Comparison of ENCODE assay signal across 12 cellular contexts in the genomic region with DNA sequence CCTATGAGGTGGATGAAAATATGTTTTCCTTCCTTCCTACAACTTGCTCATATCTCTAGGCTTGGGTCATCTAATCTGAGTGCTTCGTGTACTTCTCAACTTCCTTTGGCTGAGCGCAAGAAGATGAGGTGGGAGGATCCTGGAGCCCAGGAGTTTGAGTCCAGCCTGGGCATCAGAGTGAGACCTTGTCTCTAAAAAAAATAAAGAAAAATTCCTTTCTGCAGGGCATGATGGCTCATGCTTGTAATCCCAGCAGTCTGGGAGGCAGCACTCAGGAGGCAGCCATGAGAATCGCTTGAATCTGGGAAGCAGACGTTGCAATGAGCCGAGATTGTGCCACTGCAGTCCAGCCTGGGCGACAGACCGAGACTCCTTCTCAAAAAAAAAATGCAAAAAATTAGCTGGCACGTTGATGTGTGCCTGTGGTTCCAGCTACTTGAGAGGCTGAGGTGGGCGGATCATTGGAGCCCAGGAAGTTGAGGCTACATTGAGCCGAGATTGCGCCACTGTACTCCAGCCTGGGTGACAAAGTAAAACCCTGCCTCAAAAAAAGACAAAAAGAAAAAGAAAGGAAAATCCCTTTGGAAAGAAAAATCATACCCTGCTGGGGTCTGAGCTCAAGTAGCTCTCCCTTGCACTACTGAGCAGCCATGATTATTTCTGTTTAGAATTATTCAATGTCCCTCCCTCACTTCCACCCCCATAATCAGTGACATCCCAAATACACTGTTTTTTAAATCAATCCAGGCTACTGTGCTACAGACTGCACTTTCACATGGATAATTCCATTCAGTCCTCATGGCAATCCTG. TPM values are rescaled to one million over a fixed set of nuclear protein-coding genes. Genes with fewer than 3 reads are reported as not detected.
DNase-seq lines count a peak whose midpoint lies in the region; FAIRE-seq and TF ChIP-seq lines count a peak whose summit lies in the region.
"Had no signal": no experiment of that assay in that cellular context is flagged by ENCODE, and none has a peak within 500 bp of the region (broad histone marks: within the 10 kb centered on the region; RNA-seq: fewer than 3 reads in every experiment).

No MANE protein-coding gene starts in this region.

- H3K79me2 ChIP-seq in astrocyte (ENCODE audit: insufficient read depth, low read length) = no peaks in the 10 kb centered on the region

- H3K27me3 ChIP-seq in astrocyte (ENCODE audit: insufficient read depth, low read length) (no peaks in the 10 kb centered on the region), testis (no peaks in the 10 kb centered on the region)

- DNase-seq in DMS53 (lab: John Stamatoyannopoulos, UW) = peak; percentile 28
- DNase-seq in DMS53 treated with DMSO at 0.1 percent for 48 hours (lab: John Stamatoyannopoulos, UW; ENCODE audit: unreplicated experiment) = no peak
- no peak for DNase-seq in astrocyte (ENCODE audit: low read depth)
- peak; percentile 11 for DNase-seq in inferior parietal cortex (ENCODE audit: extremely low spot score)
- DNase-seq in testis = peak; percentile 34
- DNase-seq in HT-29 (ENCODE audit: low spot score) = no peak
- DNase-seq in NK-92 (lab: John Stamatoyannopoulos, UW; ENCODE audit: unreplicated experiment) = no peak
- no peak for DNase-seq in NCI-H446 (lab: John Stamatoyannopoulos, UW)
- DNase-seq: effector memory CD4-positive, alpha-beta T cell; T-helper 17 cell had no signal

- no peaks in the 10 kb centered on the region for H3K9me3 Mint-ChIP-seq in astrocyte (ENCODE audit: unreplicated experiment)

- TF ChIP-seq CTCF in astrocyte (IDR thresholded peaks at IDR 0.05; ENCODE audit: insufficient read depth, low read depth, low read length) (no peak), testis (IDR thresholded peaks at IDR 0.05) (no peak)

- H2AFZ ChIP-seq in astrocyte (ENCODE audit: low read depth, low read length) = no peak overlapping the region

- FAIRE-seq in astrocyte (lab: Jason Lieb, UNC) = no peak
- FAIRE-seq: islet of Langerhans had no signal

- H3K4me3 Mint-ChIP-seq in astrocyte (ENCODE audit: unreplicated experiment) = no peak overlapping the region
- H3K4me3 Mint-ChIP-seq: T-helper 17 cell had no signal

- no peaks in the 10 kb centered on the region for H3K9me3 ChIP-seq in astrocyte (ENCODE audit: insufficient read depth, low read depth, low read length)
- no peaks in the 10 kb centered on the region for H3K9me3 ChIP-seq in testis

- H3K4me1 Mint-ChIP-seq in astrocyte (ENCODE audit: low read depth, unreplicated experiment) = peaks cover 5% of the 10 kb centered on the region

- no peak for TF ChIP-seq POLR2A in testis (IDR thresholded peaks at IDR 0.05)

- H3K36me3 Mint-ChIP-seq in astrocyte (ENCODE audit: low read depth, unreplicated experiment) = no peaks in the 10 kb centered on the region

- H3K4me2 ChIP-seq in astrocyte (ENCODE audit: low read length) = peak overlapping the region; percentile 43

- intact Hi-C loops in testis (cut with DNase I; ENCODE audit: low total_unique reads) = no loop called here

- WGBS in testis, 2 donors = 31 to 41% methylated on average over 11 of the region's 11 CpGs

- no peak overlapping the region for H3K27ac ChIP-seq in astrocyte (ENCODE audit: low read depth, low read length)
- H3K27ac ChIP-seq in testis = peak overlapping the region in 1 of 2 donors; percentile 50
- H3K27ac ChIP-seq: 22Rv1 had no signal

- H3K4me3 ChIP-seq in astrocyte (ENCODE audit: insufficient read depth, low read depth, low read length) (no peak overlapping the region), testis (no peak overlapping the region)

- no peaks in the 10 kb centered on the region for H3K27me3 Mint-ChIP-seq in astrocyte (ENCODE audit: low read depth, unreplicated experiment)

- H3K9ac ChIP-seq in astrocyte (ENCODE audit: low read length) = no peak overlapping the region

- H4K20me1 ChIP-seq in astrocyte (ENCODE audit: insufficient read depth, low read length) = no peaks in the 10 kb centered on the region

- H3K27ac Mint-ChIP-seq in astrocyte (ENCODE audit: unreplicated experiment) = peak overlapping the region; percentile 26
- H3K27ac Mint-ChIP-seq: T-helper 17 cell had no signal

- H3K4me1 ChIP-seq in astrocyte (ENCODE audit: insufficient read depth, low read length) (no peaks in the 10 kb centered on the region), testis (peaks cover 7% of the 10 kb centered on the region)

- no peaks in the 10 kb centered on the region for H3K36me3 ChIP-seq in astrocyte (ENCODE audit: insufficient read depth, low read length)
- H3K36me3 ChIP-seq in testis (ENCODE audit: low read depth, missing control alignments) = no peaks in the 10 kb centered on the region

RNA-seq across cellular contexts. Expression of a gene that starts 28.0 kb away (rescaled TPM):
- total RNA-seq in astrocyte = 233 and 247 TPM in 2 replicates
- total RNA-seq in testis = 100 to 1,000 TPM; 221 to 307 TPM
- 546 TPM for polyA plus RNA-seq in testis (ENCODE audit: insufficient read depth, low read depth, low replicate concordance)
- total RNA-seq in HT-29 (2014; rRNA removed; shearing (Covaris generic)) = 233 and 329 TPM in 2 replicates

RNA-seq across cellular contexts. Expression of a gene that starts 49.2 kb away (rescaled TPM):
- total RNA-seq in astrocyte = 13.9 and 15.8 TPM in 2 replicates
- 10 to 100 TPM; 63.4 to 65.7 TPM for total RNA-seq in testis
- 16.5 TPM for polyA plus RNA-seq in testis (ENCODE audit: insufficient read depth, low read depth, low replicate concordance)
- total RNA-seq in HT-29 (2014; rRNA removed; shearing (Covaris generic)) = 9.0 and 9.7 TPM in 2 replicates

Comparison
In these comparisons a context has a peak if more than half of its experiments do, and no peak if none do; other contexts are left out.
1. DNase-seq: peak in DMS53 (single experiment), inferior parietal cortex (single experiment) and testis (single experiment); none in DMS53 treated with DMSO at 0.1 percent for 48 hours (single experiment), astrocyte (single experiment), HT-29 (single experiment), NK-92 (single experiment) and NCI-H446 (0 of 2).